In the genomic region with DNA sequence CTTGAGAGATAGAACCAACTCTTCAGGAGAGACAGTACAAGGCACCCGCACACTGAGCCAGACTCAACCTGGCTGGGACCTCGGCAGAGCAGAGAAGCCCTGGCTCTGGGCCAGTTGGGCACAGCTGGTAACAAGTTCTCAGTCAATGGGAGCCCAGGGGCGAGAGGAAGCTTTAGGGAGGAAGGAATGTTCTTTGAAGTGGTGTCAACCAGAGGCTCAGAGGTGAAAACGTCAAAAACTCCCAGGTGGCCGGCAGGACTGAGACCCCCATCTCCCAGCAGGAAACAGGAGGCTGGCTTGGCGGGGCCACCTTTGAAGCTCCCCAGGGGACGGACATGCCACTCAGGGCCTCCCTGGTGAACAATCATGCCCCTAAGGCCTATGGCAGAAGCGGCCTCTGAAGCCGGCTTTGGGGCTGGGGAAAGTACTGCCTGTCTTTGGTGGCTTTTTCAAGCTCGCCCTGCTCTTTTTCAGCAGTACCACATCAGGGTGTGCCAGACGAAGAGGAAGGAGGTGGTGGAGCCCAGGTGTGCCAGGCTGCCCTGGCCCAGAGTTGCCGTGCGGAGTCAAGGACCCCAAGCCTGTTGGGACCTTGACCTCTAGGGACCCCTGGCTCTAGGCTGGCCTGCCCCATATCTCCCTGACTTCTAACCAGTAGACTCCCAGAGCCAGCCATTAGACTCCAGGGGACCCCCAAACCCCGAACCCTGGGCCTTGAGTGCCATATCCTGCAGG, we compare ENCODE assay signal across 20 cellular contexts. TPM values are rescaled to one million over a fixed set of nuclear protein-coding genes. Genes with fewer than 3 reads are reported as not detected.
DNase-seq lines count a peak whose midpoint lies in the region.
"Had no signal": no experiment of that assay in that cellular context is flagged by ENCODE, and none has a peak within 500 bp of the region (broad histone marks: within the 10 kb centered on the region; RNA-seq: fewer than 3 reads in every experiment).

No MANE protein-coding gene starts in this region.

- DNase-seq in NCI-H1436 (lab: John Stamatoyannopoulos, UW), result peak; percentile 16
- no peak for DNase-seq in NCI-H1436 treated with DMSO at 0.1 percent for 48 hours (lab: John Stamatoyannopoulos, UW)
- peak; percentile 57 for DNase-seq in NCI-H1105 treated with DMSO at 0.1 percent for 48 hours (lab: John Stamatoyannopoulos, UW)
- peak; percentile 69 for DNase-seq in RPMI8226
- DNase-seq in medulla oblongata (ENCODE audit: extremely low spot score), result peak; percentile 3
- DNase-seq in SK-N-DZ (ENCODE audit: low spot score), result no peak
- DNase-seq in H7, result no peak
- no peak for DNase-seq in GDM1 (lab: John Stamatoyannopoulos, UW)
- DNase-seq: activated T-cell treated with anti-CD3 and anti-CD28 coated beads, Interleukin-2, amount 50 U/mL, for 48 hours; foreskin melanocyte; GM23248; mesendoderm; MV-4-11; stimulated activated CD4-positive, alpha-beta T cell treated with anti-CD3 and anti-CD28 coated beads, Interleukin-2, amount 100 ng/mL, for 48 hours had no signal

- no peaks in the 10 kb centered on the region for H3K27me3 ChIP-seq in H7 (ENCODE audit: control insufficient read depth, insufficient read depth, low read length)
- H3K27me3 ChIP-seq: neural progenitor cell had no signal

- H3K4me3 ChIP-seq in H7 (ENCODE audit: insufficient read depth, low read depth, low read length), result no peak overlapping the region
- H3K4me3 ChIP-seq: A549, GM23248, neural progenitor cell, right lobe of liver, SJSA1, tibial nerve had no signal

- no peaks in the 10 kb centered on the region for H3K36me3 ChIP-seq in H7 (replicated peaks; ENCODE audit: control insufficient read depth, insufficient read depth, low read length)
- H3K36me3 ChIP-seq: neural progenitor cell, right lobe of liver, SJSA1, tibial nerve had no signal

RNA-seq across cellular contexts. Expression of a gene that starts 16.7 kb away (rescaled TPM):
- not detected in 2 replicates for polyA plus RNA-seq in SK-N-DZ (2014; cell fraction: cytosol; rRNA removed)
- not detected in 2 replicates for polyA plus RNA-seq in SK-N-DZ (2014; cell fraction: nucleus; rRNA removed)
- not detected in 2 replicates for total RNA-seq in H7 (2014; rRNA removed; shearing (Covaris generic))
- total RNA-seq: GM23248, right lobe of liver, SJSA1, tibial nerve had no signal
- polyA plus RNA-seq: A549, adipose tissue, GM23248 had no signal

Comparison
In these comparisons a context has a peak if more than half of its experiments do, and no peak if none do; other contexts are left out.
1. DNase-seq: peak in NCI-H1436 (single experiment), NCI-H1105 treated with DMSO at 0.1 percent for 48 hours (single experiment), RPMI8226 (single experiment) and medulla oblongata (single experiment); none in NCI-H1436 treated with DMSO at 0.1 percent for 48 hours (single experiment), SK-N-DZ (single experiment), H7 (single experiment) and GDM1 (single experiment).